Comparison of ENCODE assay signal across 18 cellular contexts in the genomic region with DNA sequence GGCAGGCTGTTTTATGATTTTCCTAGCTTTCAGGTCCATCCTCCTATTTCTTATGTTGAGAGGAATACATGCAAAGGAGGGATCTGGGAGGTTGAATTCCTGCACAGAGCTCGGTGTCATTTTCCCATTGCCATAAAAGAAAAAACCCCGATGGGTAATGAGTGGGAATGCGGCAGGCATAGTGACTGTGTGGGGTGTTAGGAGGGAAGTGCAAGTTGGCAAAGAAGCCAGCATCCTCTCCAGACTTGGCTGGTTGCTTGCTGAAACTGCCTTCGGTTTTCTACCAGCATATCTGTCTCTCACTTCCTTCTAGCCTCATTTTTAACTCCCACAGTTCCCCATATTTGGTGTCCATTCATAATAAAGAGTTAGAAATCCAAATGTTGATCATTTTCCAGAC.
A peak's percentile ranks its signal among the peaks of the same experiment; 100 is the strongest.
DNase-seq lines count a peak whose midpoint lies in the region; ATAC-seq, FAIRE-seq and TF ChIP-seq lines count a peak whose summit lies in the region.
"Had no signal": no experiment of that assay in that cellular context is flagged by ENCODE, and none has a peak within 500 bp of the region (broad histone marks: within the 10 kb centered on the region; RNA-seq: fewer than 3 reads in every experiment).

No MANE protein-coding gene starts in this region.

- TF ChIP-seq CTCF in SU-DHL-6 (IDR thresholded peaks at IDR 0.05; ENCODE audit: insufficient read depth, low read length, poor library complexity, severe bottlenecking): no peak
- TF ChIP-seq CTCF in GM12878 (IDR thresholded peaks at IDR 0.05 in 2 of 3, conservative IDR thresholded peaks at IDR 0.05 in 1 of 3; ENCODE audit: control insufficient read depth in 2 of 3, extremely low read depth in 1 of 3, insufficient read depth in 1 of 3, low read depth in 3 of 3, low read length in 3 of 3): no peak
- TF ChIP-seq CTCF in MM.1S (IDR thresholded peaks at IDR 0.05; ENCODE audit: low read length): no peak

- FAIRE-seq in GM12878 (lab: Jason Lieb, UNC): no peak
- FAIRE-seq: A204.1, GM12891, GM19239 had no signal

- 42% methylated on average over 4 of the region's 4 CpGs for WGBS in GM12878 (ENCODE audit: insufficient coverage, insufficient replicate concordance, low lambda C conversion rate, missing lambda C conversion rate)

- BruUV-seq in GM12878 (replicated peaks; lab: Mats Ljungman, UMichigan): no TSS peak

- no peak overlapping the region for H3K27ac ChIP-seq in SU-DHL-6 (ENCODE audit: low read depth, low read length)
- no peak overlapping the region for H3K27ac ChIP-seq in GM12878 (ENCODE audit: control insufficient read depth, insufficient read depth)
- no peak overlapping the region for H3K27ac ChIP-seq in MM.1S (ENCODE audit: low read length)
- H3K27ac ChIP-seq: BLaER1, HL-60 had no signal

- no peak overlapping the region for H3K4me2 ChIP-seq in SU-DHL-6 (ENCODE audit: low read depth, low read length, poor library complexity, severe bottlenecking)
- H3K4me2 ChIP-seq in GM12878 (ENCODE audit: control insufficient read depth, insufficient read depth): no peak overlapping the region
- no peak overlapping the region for H3K4me2 ChIP-seq in MM.1S (ENCODE audit: low read depth, low read length)
- H3K4me2 ChIP-seq: BLaER1 had no signal

- CTCF ChIA-PET in GM12878 (lab: Yijun Ruan, JAX): interaction anchor here (1.1 kb wide), 1 partner anchor 41 kb away, joined by 5 read pairs; no protein-coding TSS in a partner anchor

- no peak overlapping the region for H3K4me3 ChIP-seq in SU-DHL-6 (ENCODE audit: insufficient read depth, low read length, poor library complexity, severe bottlenecking)
- no peak overlapping the region for H3K4me3 ChIP-seq in GM12878
- H3K4me3 ChIP-seq in MM.1S (ENCODE audit: low read length): no peak overlapping the region
- H3K4me3 ChIP-seq: BLaER1, HAP-1 had no signal

- no peak for TF ChIP-seq POLR2A in GM12878 (IDR thresholded peaks at IDR 0.05; ENCODE audit: low read depth, low read length)

- peak overlapping the region; percentile 7 for H2AFZ ChIP-seq in SU-DHL-6 (ENCODE audit: low read depth, low read length, severe bottlenecking)
- H2AFZ ChIP-seq in GM12878 (ENCODE audit: control insufficient read depth, low read depth, low read length): no peak overlapping the region
- H2AFZ ChIP-seq in MM.1S (ENCODE audit: low read length): no peak overlapping the region

- no peak for TF ChIP-seq RAD21 in GM12878 (IDR thresholded peaks at IDR 0.05; ENCODE audit: insufficient read depth, low read depth, low read length)

- POLR2A ChIA-PET in GM12878 (lab: Charles Lee): no interaction called here

- DNase-seq in Ammon's horn (ENCODE audit: low spot score) (peak; percentile 6), Kasumi-1 (lab: John Stamatoyannopoulos, UW) (peak; percentile 14 to 24), GM12878 (ENCODE audit: low read depth, low spot score) (no peak), MM.1S (no peak), NCI-H524 treated with DMSO at 0.1 percent for 48 hours (lab: John Stamatoyannopoulos, UW) (no peak), LoVo (ENCODE audit: low spot score) (no peak), HCEC 1CT (no peak)
- DNase-seq: AML-193; CD4-positive, alpha-beta memory T cell; DMS79 treated with DMSO at 0.1 percent for 48 hours; GF-D8 had no signal

- intact Hi-C loops in GM12878 (cut with micrococcal nuclease; ENCODE audit: unreplicated experiment): no loop called here

- H3K9ac ChIP-seq in SU-DHL-6 (ENCODE audit: low read length) (no peak overlapping the region), GM12878 (ENCODE audit: control insufficient read depth, insufficient read depth, low read length) (no peak overlapping the region), MM.1S (ENCODE audit: low read length) (no peak overlapping the region)
- H3K9ac ChIP-seq: BLaER1 had no signal

- RAD21 ChIA-PET in GM12878 (lab: Charles Lee; ENCODE audit: unreplicated experiment): no interaction called here

- no peaks in the 10 kb centered on the region for H3K27me3 ChIP-seq in SU-DHL-6 (ENCODE audit: low read length)
- H3K27me3 ChIP-seq in GM12878 (replicated peaks in 1 of 2; ENCODE audit: control insufficient read depth in 2 of 2, insufficient read depth in 2 of 2, low read length in 1 of 2): no peaks in the 10 kb centered on the region
- no peaks in the 10 kb centered on the region for H3K27me3 ChIP-seq in MM.1S (replicated peaks; ENCODE audit: insufficient read depth, low read length)
- H3K27me3 ChIP-seq: BLaER1 had no signal

- H3K36me3 ChIP-seq in SU-DHL-6 (ENCODE audit: low read length) (no peaks in the 10 kb centered on the region), GM12878 (ENCODE audit: control insufficient read depth in 2 of 2, insufficient read depth in 2 of 2, low read length in 1 of 2) (no peaks in the 10 kb centered on the region), MM.1S (replicated peaks; ENCODE audit: insufficient read depth, low read length) (no peaks in the 10 kb centered on the region)
- H3K36me3 ChIP-seq: BLaER1, HAP-1 had no signal

- no peaks in the 10 kb centered on the region for H3F3A ChIP-seq in SU-DHL-6 (ENCODE audit: insufficient read depth)
- H3F3A ChIP-seq in MM.1S (ENCODE audit: insufficient read depth, low read length): no peaks in the 10 kb centered on the region

- H3K79me2 ChIP-seq in SU-DHL-6 (ENCODE audit: insufficient read depth, low read length) (no peaks in the 10 kb centered on the region), GM12878 (ENCODE audit: control insufficient read depth, insufficient read depth, low read length) (no peaks in the 10 kb centered on the region), MM.1S (ENCODE audit: low read length) (no peaks in the 10 kb centered on the region)

- in situ Hi-C loops in GM12878 (cut with MboI): no loop called here

- peak; percentile 61 for ATAC-seq in GM12878

- no peak for TF ChIP-seq EP300 in GM12878 (IDR thresholded peaks at IDR 0.05; ENCODE audit: borderline replicate concordance in 1 of 2, control insufficient read depth in 1 of 2, low read depth in 2 of 2, low read length in 2 of 2)

- SMC1A ChIA-PET in GM12878 (lab: Charles Lee; ENCODE audit: uncharacterized antibody, unreplicated experiment): no interaction called here

- H3K9me2 ChIP-seq in SU-DHL-6 (replicated peaks; ENCODE audit: insufficient read depth, low read length): no peaks in the 10 kb centered on the region
- no peaks in the 10 kb centered on the region for H3K9me2 ChIP-seq in MM.1S (replicated peaks; ENCODE audit: insufficient read depth, low read length)

- no peaks in the 10 kb centered on the region for H4K20me1 ChIP-seq in SU-DHL-6 (ENCODE audit: low read depth, low read length)
- no peaks in the 10 kb centered on the region for H4K20me1 ChIP-seq in GM12878 (ENCODE audit: control insufficient read depth, insufficient read depth)
- H4K20me1 ChIP-seq in MM.1S (ENCODE audit: insufficient read depth, low read length): no peaks in the 10 kb centered on the region
- H4K20me1 ChIP-seq: BLaER1 had no signal

- H3K9me3 ChIP-seq in SU-DHL-6 (ENCODE audit: insufficient read depth, low read length) (no peaks in the 10 kb centered on the region), GM12878 (replicated peaks; ENCODE audit: control insufficient read depth, insufficient read depth, low read length) (no peaks in the 10 kb centered on the region), MM.1S (replicated peaks; ENCODE audit: insufficient read depth, low read length) (no peaks in the 10 kb centered on the region)
- H3K9me3 ChIP-seq: BLaER1, HAP-1 had no signal

- no peaks in the 10 kb centered on the region for H3K4me1 ChIP-seq in GM12878 (ENCODE audit: control insufficient read depth, insufficient read depth, low read length)
- no peaks in the 10 kb centered on the region for H3K4me1 ChIP-seq in MM.1S (ENCODE audit: low read length)
- H3K4me1 ChIP-seq: BLaER1, HAP-1 had no signal

TF ChIP-seq in GM12878, 131 proteins besides CTCF, POLR2A, EP300 and RAD21:
- TF ChIP-seq JUND (IDR thresholded peaks at IDR 0.05; ENCODE audit: low read depth, low read length) (no peak), RB1 (IDR thresholded peaks at IDR 0.05; ENCODE audit: borderline replicate concordance) (no peak), SPI1 (IDR thresholded peaks at IDR 0.05; ENCODE audit: borderline replicate concordance, insufficient read depth, low read depth, low read length) (peak; percentile 17; the same call in 1 of the 2 replicates)

Comparison
In these comparisons a context has a peak if more than half of its experiments do, and no peak if none do; other contexts are left out.
1. DNase-seq: peak in Ammon's horn (single experiment) and Kasumi-1 (2 of 2); none in GM12878 (single experiment), MM.1S (single experiment), NCI-H524 treated with DMSO at 0.1 percent for 48 hours (single experiment), LoVo (single experiment) and HCEC 1CT (single experiment).